Comparison of ENCODE assay signal across 9 cellular contexts in genomic region chr1:115727706-115728249, GRCh38. TPM values are rescaled to one million over a fixed set of nuclear protein-coding genes. Genes with fewer than 3 reads are reported as not detected.
DNase-seq lines count a peak whose midpoint lies in the region; ATAC-seq, FAIRE-seq and TF ChIP-seq lines count a peak whose summit lies in the region.
"Had no signal": no experiment of that assay in that cellular context is flagged by ENCODE, and none has a peak within 500 bp of the region (broad histone marks: within the 10 kb centered on the region; RNA-seq: fewer than 3 reads in every experiment).

No MANE protein-coding gene starts in this region.

- ATAC-seq in HG03571 (IDR thresholded peaks at IDR 0.05; ENCODE audit: unreplicated experiment), result no peak
- ATAC-seq in GM19351 (IDR thresholded peaks at IDR 0.05; ENCODE audit: unreplicated experiment), result no peak

- no peaks in the 10 kb centered on the region for H3K36me3 Mint-ChIP-seq in progenitor cell of endocrine pancreas (ENCODE audit: insufficient read depth)

- no peak for FAIRE-seq in HTR-8/SVneo (lab: Jason Lieb, UNC)

- no peaks in the 10 kb centered on the region for H3K9me3 Mint-ChIP-seq in progenitor cell of endocrine pancreas (ENCODE audit: low read depth)
- H3K9me3 Mint-ChIP-seq: activated CD4-positive, alpha-beta T cell treated with anti-CD3 and anti-CD28 coated beads, Interleukin-2, amount 10 ng/mL, durations not matched to agents 7 days and 5 days had no signal

- peaks cover 17% of the 10 kb centered on the region for H3K4me1 Mint-ChIP-seq in progenitor cell of endocrine pancreas (ENCODE audit: low read depth)
- H3K4me1 Mint-ChIP-seq: activated CD4-positive, alpha-beta T cell treated with anti-CD3 and anti-CD28 coated beads, Interleukin-2, amount 10 ng/mL, durations not matched to agents 7 days and 5 days had no signal

- no peak overlapping the region for H3K4me3 Mint-ChIP-seq in progenitor cell of endocrine pancreas (ENCODE audit: low read depth)
- H3K4me3 Mint-ChIP-seq: activated CD4-positive, alpha-beta T cell treated with anti-CD3 and anti-CD28 coated beads, Interleukin-2, amount 10 ng/mL, durations not matched to agents 7 days and 5 days had no signal

- peak; percentile 43 for DNase-seq in Caki2 (ENCODE audit: low read depth)
- DNase-seq in SK-MEL-5 (ENCODE audit: low read depth, low spot score), result peak; percentile 98
- DNase-seq in foreskin melanocyte, result peak; percentile 99
- no peak for DNase-seq in progenitor cell of endocrine pancreas (ENCODE audit: low spot score, unreplicated experiment)
- DNase-seq in HTR-8/SVneo (ENCODE audit: insufficient read length, low spot score), result no peak
- DNase-seq in iPS-NIHi11 (ENCODE audit: low spot score), result no peak
- DNase-seq: activated CD4-positive, alpha-beta T cell treated with anti-CD3 and anti-CD28 coated beads, Interleukin-2, amount 10 ng/mL, durations not matched to agents 7 days and 5 days had no signal

- no peak for TF ChIP-seq CTCF in progenitor cell of endocrine pancreas (IDR thresholded peaks at IDR 0.05; ENCODE audit: unreplicated experiment)

- in situ Hi-C loops in Caki2 (cut with HindIII; ENCODE audit: low pct_unique_long_range_greater_than_20kb, low sequenced_read_pairs) (no loop called here), SK-MEL-5 (cut with HindIII; ENCODE audit: low pct_unique_long_range_greater_than_20kb, low sequenced_read_pairs) (no loop called here)

- peak overlapping the region; percentile 83 for H3K27ac Mint-ChIP-seq in progenitor cell of endocrine pancreas
- H3K27ac Mint-ChIP-seq: activated CD4-positive, alpha-beta T cell treated with anti-CD3 and anti-CD28 coated beads, Interleukin-2, amount 10 ng/mL, durations not matched to agents 7 days and 5 days had no signal

- no peaks in the 10 kb centered on the region for H3K27me3 Mint-ChIP-seq in progenitor cell of endocrine pancreas
- H3K27me3 Mint-ChIP-seq: activated CD4-positive, alpha-beta T cell treated with anti-CD3 and anti-CD28 coated beads, Interleukin-2, amount 10 ng/mL, durations not matched to agents 7 days and 5 days had no signal

RNA-seq across cellular contexts. Expression of gene CASQ2, which starts 40.7 kb away (rescaled TPM):
- total RNA-seq in Caki2 (2014; rRNA removed; shearing (Covaris generic); ENCODE audit: low replicate concordance), result not detected in 2 replicates
- total RNA-seq in SK-MEL-5 (2014; rRNA removed; shearing (Covaris generic)), result 0.35 and 0.42 TPM in 2 replicates
- 0.11 and 0.30 TPM in 2 replicates for polyA plus RNA-seq in SK-MEL-5 (2015; cell fraction: cytosol; rRNA removed)
- polyA plus RNA-seq in SK-MEL-5 (2015; cell fraction: nucleus; rRNA removed), result not detected in 2 replicates
- not detected in 2 replicates for total RNA-seq in progenitor cell of endocrine pancreas
- total RNA-seq: activated CD4-positive, alpha-beta T cell treated with anti-CD3 and anti-CD28 coated beads, Interleukin-2, amount 10 ng/mL, durations not matched to agents 7 days and 5 days had no signal

Comparison
In these comparisons a context has a peak if more than half of its experiments do, and no peak if none do; other contexts are left out.
1. DNase-seq: peak in Caki2 (single experiment), SK-MEL-5 (single experiment) and foreskin melanocyte (single experiment); none in progenitor cell of endocrine pancreas (single experiment), HTR-8/SVneo (single experiment) and iPS-NIHi11 (single experiment).